ENCODE assay signal across 8 cellular contexts in the genomic region with DNA sequence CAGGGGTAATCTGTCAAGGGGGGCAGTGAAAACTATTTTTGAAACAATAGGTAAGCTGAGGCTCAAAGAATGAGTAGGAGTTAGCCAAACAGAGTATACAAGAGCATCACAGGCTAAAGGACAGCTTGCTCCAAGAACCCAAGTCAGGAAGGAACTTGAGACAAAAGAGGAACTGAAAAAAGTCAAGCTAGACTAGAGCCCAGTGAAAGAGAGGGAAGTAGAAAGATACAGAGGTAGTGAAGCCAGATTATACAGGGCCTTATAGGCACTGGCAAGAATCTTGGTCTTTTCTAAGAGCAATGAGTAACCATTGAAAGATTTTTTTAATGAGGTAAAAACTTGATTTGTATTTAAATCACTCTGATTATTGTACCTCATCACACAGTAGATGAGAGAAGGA.
DNase-seq lines count a peak whose midpoint lies in the region; ATAC-seq, FAIRE-seq and TF ChIP-seq lines count a peak whose summit lies in the region.

No MANE protein-coding gene starts in this region.

- ATAC-seq in GM19438 (IDR thresholded peaks at IDR 0.05; ENCODE audit: low read depth, unreplicated experiment) (peak; percentile 78), HG03342 (IDR thresholded peaks at IDR 0.05; ENCODE audit: unreplicated experiment) (peak; percentile 77), GM12878 (peak; percentile 83)

- in situ Hi-C loops in GM12878 (cut with MboI), result no loop called here

- H4K20me1 ChIP-seq in GM12878 (ENCODE audit: control insufficient read depth, insufficient read depth), result no peaks in the 10 kb centered on the region

- H3K27me3 ChIP-seq in GM12878 (replicated peaks in 1 of 2; ENCODE audit: control insufficient read depth in 2 of 2, insufficient read depth in 2 of 2, low read length in 1 of 2), result no peaks in the 10 kb centered on the region

- intact Hi-C loops in GM12878 (cut with micrococcal nuclease; ENCODE audit: unreplicated experiment), result no loop called here

- POLR2A ChIA-PET in GM12878 (lab: Charles Lee), result no interaction called here

- H3K4me2 ChIP-seq in GM12878 (ENCODE audit: control insufficient read depth, insufficient read depth), result peak overlapping the region; percentile 14; the same call in 1 of the 2 replicates

- no peak overlapping the region for H3K4me3 ChIP-seq in GM12878

- no peak for TF ChIP-seq RAD21 in GM12878 (IDR thresholded peaks at IDR 0.05; ENCODE audit: insufficient read depth, low read depth, low read length)

- H2AFZ ChIP-seq in GM12878 (ENCODE audit: control insufficient read depth, low read depth, low read length), result no peak overlapping the region

- TF ChIP-seq POLR2A in GM12878 (IDR thresholded peaks at IDR 0.05; ENCODE audit: low read depth, low read length), result no peak

- FAIRE-seq in GM12878 (lab: Jason Lieb, UNC), result peak; percentile 74

- H3K36me3 ChIP-seq in GM12878 (ENCODE audit: control insufficient read depth in 2 of 2, insufficient read depth in 2 of 2, low read length in 1 of 2), result no peaks in the 10 kb centered on the region

- DNase-seq in AML-193 (lab: John Stamatoyannopoulos, UW), result peak; percentile 92 to 98
- DNase-seq in GM12878 (ENCODE audit: low read depth, low spot score), result peak; percentile 67
- no peak for DNase-seq in NCI-H2196 treated with DMSO at 0.1 percent for 48 hours (lab: John Stamatoyannopoulos, UW; ENCODE audit: unreplicated experiment)
- no peak for DNase-seq in DMS79 treated with DMSO at 0.1 percent for 48 hours (lab: John Stamatoyannopoulos, UW)
- no peak for DNase-seq in cerebellar cortex (ENCODE audit: low spot score)
- no peak for DNase-seq in activated CD4-positive, alpha-beta T cell treated with anti-CD3 and anti-CD28 coated beads, Interleukin-2, amount 50 U/mL, for 1 hour

- RAD21 ChIA-PET in GM12878 (lab: Charles Lee; ENCODE audit: unreplicated experiment), result interaction anchor here (1.0 to 1.5 kb wide), 3 partner anchors 177 to 212 kb away, joined by 3 to 5 read pairs (median 4); no protein-coding TSS in a partner anchor

- H3K9me3 ChIP-seq in GM12878 (replicated peaks; ENCODE audit: control insufficient read depth, insufficient read depth, low read length), result no peaks in the 10 kb centered on the region

- SMC1A ChIA-PET in GM12878 (lab: Charles Lee; ENCODE audit: uncharacterized antibody, unreplicated experiment), result interaction anchor here (0.9 to 2.8 kb wide), 14 partner anchors 12 to 216 kb away, joined by 3 to 15 read pairs (median 5); a partner anchor contains a TSS

- H3K9ac ChIP-seq in GM12878 (ENCODE audit: control insufficient read depth, insufficient read depth, low read length), result no peak overlapping the region

- CTCF ChIA-PET in GM12878 (lab: Yijun Ruan, JAX), result interaction anchor here (0.6 to 2.5 kb wide), 6 partner anchors 8 to 210 kb away, joined by 3 to 12 read pairs (median 5); no protein-coding TSS in a partner anchor

- H3K79me2 ChIP-seq in GM12878 (ENCODE audit: control insufficient read depth, insufficient read depth, low read length), result no peaks in the 10 kb centered on the region

- TF ChIP-seq CTCF in GM12878 (IDR thresholded peaks at IDR 0.05 in 2 of 3, conservative IDR thresholded peaks at IDR 0.05 in 1 of 3; ENCODE audit: control insufficient read depth in 2 of 3, extremely low read depth in 1 of 3, insufficient read depth in 1 of 3, low read depth in 3 of 3, low read length in 3 of 3), result no peak

- no peak overlapping the region for H3K27ac ChIP-seq in GM12878 (ENCODE audit: control insufficient read depth, insufficient read depth)

- peaks cover 43% of the 10 kb centered on the region for H3K4me1 ChIP-seq in GM12878 (ENCODE audit: control insufficient read depth, insufficient read depth, low read length)

- TF ChIP-seq EP300 in GM12878 (IDR thresholded peaks at IDR 0.05; ENCODE audit: borderline replicate concordance in 1 of 2, control insufficient read depth in 1 of 2, low read depth in 2 of 2, low read length in 2 of 2), result peak; percentile 21 to 74; a peak in 2 of 4 replicates

- BruUV-seq in GM12878 (replicated peaks; lab: Mats Ljungman, UMichigan), result no TSS peak

TF ChIP-seq in GM12878, 131 proteins besides CTCF, POLR2A, EP300 and RAD21 (continues in another document):
- TF ChIP-seq ZNF24 (IDR thresholded peaks at IDR 0.05), result no peak
- peak; percentile 69 for TF ChIP-seq NFIC (IDR thresholded peaks at IDR 0.05; ENCODE audit: low read depth, low read length)
- no peak for TF ChIP-seq ZBED1 (IDR thresholded peaks at IDR 0.05; ENCODE audit: borderline replicate concordance)
- no peak for TF ChIP-seq KLF5 (IDR thresholded peaks at IDR 0.05; ENCODE audit: partially characterized antibody)
- 0 out of 2 replicates have a peak, but pooled peaks have one; percentile 48 for TF ChIP-seq PAX5 (IDR thresholded peaks at IDR 0.05; ENCODE audit: borderline replicate concordance, low read depth, low read length)
- TF ChIP-seq ZSCAN29 (IDR thresholded peaks at IDR 0.05), result peak; percentile 87
- TF ChIP-seq, protein P1, sequence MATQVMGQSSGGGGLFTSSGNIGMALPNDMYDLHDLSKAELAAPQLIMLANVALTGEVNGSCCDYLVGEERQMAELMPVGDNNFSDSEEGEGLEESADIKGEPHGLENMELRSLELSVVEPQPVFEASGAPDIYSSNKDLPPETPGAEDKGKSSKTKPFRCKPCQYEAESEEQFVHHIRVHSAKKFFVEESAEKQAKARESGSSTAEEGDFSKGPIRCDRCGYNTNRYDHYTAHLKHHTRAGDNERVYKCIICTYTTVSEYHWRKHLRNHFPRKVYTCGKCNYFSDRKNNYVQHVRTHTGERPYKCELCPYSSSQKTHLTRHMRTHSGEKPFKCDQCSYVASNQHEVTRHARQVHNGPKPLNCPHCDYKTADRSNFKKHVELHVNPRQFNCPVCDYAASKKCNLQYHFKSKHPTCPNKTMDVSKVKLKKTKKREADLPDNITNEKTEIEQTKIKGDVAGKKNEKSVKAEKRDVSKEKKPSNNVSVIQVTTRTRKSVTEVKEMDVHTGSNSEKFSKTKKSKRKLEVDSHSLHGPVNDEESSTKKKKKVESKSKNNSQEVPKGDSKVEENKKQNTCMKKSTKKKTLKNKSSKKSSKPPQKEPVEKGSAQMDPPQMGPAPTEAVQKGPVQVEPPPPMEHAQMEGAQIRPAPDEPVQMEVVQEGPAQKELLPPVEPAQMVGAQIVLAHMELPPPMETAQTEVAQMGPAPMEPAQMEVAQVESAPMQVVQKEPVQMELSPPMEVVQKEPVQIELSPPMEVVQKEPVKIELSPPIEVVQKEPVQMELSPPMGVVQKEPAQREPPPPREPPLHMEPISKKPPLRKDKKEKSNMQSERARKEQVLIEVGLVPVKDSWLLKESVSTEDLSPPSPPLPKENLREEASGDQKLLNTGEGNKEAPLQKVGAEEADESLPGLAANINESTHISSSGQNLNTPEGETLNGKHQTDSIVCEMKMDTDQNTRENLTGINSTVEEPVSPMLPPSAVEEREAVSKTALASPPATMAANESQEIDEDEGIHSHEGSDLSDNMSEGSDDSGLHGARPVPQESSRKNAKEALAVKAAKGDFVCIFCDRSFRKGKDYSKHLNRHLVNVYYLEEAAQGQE (IDR thresholded peaks at IDR 0.05; ENCODE audit: low read depth, low read length), result no peak
- TF ChIP-seq STAT3 (IDR thresholded peaks at IDR 0.05; ENCODE audit: low read depth, low read length), result no peak
- TF ChIP-seq RUNX3 (IDR thresholded peaks at IDR 0.05; ENCODE audit: low read length), result peak; percentile 42; the same call in 1 of the 2 replicates
- peak; percentile 62; the same call in 1 of the 2 replicates for TF ChIP-seq IKZF1 (conservative IDR thresholded peaks at IDR 0.05)
- TF ChIP-seq, protein P2, sequence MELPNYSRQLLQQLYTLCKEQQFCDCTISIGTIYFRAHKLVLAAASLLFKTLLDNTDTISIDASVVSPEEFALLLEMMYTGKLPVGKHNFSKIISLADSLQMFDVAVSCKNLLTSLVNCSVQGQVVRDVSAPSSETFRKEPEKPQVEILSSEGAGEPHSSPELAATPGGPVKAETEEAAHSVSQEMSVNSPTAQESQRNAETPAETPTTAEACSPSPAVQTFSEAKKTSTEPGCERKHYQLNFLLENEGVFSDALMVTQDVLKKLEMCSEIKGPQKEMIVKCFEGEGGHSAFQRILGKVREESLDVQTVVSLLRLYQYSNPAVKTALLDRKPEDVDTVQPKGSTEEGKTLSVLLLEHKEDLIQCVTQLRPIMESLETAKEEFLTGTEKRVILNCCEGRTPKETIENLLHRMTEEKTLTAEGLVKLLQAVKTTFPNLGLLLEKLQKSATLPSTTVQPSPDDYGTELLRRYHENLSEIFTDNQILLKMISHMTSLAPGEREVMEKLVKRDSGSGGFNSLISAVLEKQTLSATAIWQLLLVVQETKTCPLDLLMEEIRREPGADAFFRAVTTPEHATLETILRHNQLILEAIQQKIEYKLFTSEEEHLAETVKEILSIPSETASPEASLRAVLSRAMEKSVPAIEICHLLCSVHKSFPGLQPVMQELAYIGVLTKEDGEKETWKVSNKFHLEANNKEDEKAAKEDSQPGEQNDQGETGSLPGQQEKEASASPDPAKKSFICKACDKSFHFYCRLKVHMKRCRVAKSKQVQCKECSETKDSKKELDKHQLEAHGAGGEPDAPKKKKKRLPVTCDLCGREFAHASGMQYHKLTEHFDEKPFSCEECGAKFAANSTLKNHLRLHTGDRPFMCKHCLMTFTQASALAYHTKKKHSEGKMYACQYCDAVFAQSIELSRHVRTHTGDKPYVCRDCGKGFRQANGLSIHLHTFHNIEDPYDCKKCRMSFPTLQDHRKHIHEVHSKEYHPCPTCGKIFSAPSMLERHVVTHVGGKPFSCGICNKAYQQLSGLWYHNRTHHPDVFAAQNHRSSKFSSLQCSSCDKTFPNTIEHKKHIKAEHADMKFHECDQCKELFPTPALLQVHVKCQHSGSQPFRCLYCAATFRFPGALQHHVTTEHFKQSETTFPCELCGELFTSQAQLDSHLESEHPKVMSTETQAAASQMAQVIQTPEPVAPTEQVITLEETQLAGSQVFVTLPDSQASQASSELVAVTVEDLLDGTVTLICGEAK (IDR thresholded peaks at IDR 0.05; ENCODE audit: borderline replicate concordance), result no peak

Comparison
In these comparisons a context has a peak if more than half of its experiments do, and no peak if none do; other contexts are left out.
1. DNase-seq: peak in AML-193 (2 of 2) and GM12878 (single experiment); none in NCI-H2196 treated with DMSO at 0.1 percent for 48 hours (single experiment), DMS79 treated with DMSO at 0.1 percent for 48 hours (single experiment), cerebellar cortex (single experiment) and activated CD4-positive, alpha-beta T cell treated with anti-CD3 and anti-CD28 coated beads, Interleukin-2, amount 50 U/mL, for 1 hour (single experiment).
2. Peak in every context shown above with its lines, with median percentiles within 50 percentile points of each other: ATAC-seq.